In the genomic region with DNA sequence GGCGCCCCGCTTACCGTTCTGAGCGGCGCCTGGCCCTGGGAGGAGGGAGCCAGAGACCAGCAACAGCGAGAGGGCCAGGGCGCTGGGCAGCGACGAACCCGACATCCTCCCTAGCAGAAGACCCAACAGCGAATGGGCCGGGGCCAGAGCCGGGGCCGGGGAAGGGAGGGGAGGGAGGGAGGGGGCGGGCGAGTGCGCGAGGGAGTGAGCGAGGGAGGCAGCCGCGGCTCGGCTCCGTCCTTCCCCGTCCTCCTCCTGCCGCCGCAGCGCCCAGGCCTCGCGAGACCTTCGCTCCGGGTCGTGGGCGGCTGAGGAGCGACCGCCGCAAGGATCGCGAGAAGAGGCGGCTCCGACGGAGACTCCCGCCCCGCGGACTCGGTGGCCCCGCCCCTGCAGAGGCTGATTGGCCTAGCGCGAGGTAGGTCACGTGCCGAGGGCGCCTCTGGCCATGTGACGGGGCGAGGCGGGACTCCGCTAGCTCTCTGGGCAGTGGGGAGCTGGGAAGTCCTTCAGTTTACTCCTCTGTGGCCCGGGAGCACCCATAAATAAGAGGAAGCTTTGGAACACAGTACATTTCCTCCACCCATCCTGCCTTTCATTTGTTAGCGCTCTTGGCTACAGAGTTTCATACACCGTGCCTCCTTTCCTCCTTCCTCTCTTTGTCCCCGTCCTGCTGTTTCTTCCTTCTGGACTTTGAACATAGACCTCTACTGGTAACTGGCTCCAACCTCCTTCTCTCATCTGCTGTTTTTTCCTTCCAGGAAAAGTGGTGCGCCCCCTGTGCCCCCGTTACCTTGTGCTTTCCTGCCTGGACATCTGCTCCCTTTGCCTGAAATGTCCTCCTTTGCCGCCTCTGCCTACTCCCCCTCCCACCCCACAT, we compare ENCODE assay signal across 1 cellular context.
TF ChIP-seq lines count a peak whose summit lies in the region.

A gene (minus strand): TSS at position 279 of the 880 bp plus-strand sequence. CDS start 174 bp downstream, at position 105.

TF ChIP-seq in HepG2, 621 proteins besides CTCF, POLR2A, EP300 and RAD21 (continued from another document and continues in another):
- TF ChIP-seq, protein P1, sequence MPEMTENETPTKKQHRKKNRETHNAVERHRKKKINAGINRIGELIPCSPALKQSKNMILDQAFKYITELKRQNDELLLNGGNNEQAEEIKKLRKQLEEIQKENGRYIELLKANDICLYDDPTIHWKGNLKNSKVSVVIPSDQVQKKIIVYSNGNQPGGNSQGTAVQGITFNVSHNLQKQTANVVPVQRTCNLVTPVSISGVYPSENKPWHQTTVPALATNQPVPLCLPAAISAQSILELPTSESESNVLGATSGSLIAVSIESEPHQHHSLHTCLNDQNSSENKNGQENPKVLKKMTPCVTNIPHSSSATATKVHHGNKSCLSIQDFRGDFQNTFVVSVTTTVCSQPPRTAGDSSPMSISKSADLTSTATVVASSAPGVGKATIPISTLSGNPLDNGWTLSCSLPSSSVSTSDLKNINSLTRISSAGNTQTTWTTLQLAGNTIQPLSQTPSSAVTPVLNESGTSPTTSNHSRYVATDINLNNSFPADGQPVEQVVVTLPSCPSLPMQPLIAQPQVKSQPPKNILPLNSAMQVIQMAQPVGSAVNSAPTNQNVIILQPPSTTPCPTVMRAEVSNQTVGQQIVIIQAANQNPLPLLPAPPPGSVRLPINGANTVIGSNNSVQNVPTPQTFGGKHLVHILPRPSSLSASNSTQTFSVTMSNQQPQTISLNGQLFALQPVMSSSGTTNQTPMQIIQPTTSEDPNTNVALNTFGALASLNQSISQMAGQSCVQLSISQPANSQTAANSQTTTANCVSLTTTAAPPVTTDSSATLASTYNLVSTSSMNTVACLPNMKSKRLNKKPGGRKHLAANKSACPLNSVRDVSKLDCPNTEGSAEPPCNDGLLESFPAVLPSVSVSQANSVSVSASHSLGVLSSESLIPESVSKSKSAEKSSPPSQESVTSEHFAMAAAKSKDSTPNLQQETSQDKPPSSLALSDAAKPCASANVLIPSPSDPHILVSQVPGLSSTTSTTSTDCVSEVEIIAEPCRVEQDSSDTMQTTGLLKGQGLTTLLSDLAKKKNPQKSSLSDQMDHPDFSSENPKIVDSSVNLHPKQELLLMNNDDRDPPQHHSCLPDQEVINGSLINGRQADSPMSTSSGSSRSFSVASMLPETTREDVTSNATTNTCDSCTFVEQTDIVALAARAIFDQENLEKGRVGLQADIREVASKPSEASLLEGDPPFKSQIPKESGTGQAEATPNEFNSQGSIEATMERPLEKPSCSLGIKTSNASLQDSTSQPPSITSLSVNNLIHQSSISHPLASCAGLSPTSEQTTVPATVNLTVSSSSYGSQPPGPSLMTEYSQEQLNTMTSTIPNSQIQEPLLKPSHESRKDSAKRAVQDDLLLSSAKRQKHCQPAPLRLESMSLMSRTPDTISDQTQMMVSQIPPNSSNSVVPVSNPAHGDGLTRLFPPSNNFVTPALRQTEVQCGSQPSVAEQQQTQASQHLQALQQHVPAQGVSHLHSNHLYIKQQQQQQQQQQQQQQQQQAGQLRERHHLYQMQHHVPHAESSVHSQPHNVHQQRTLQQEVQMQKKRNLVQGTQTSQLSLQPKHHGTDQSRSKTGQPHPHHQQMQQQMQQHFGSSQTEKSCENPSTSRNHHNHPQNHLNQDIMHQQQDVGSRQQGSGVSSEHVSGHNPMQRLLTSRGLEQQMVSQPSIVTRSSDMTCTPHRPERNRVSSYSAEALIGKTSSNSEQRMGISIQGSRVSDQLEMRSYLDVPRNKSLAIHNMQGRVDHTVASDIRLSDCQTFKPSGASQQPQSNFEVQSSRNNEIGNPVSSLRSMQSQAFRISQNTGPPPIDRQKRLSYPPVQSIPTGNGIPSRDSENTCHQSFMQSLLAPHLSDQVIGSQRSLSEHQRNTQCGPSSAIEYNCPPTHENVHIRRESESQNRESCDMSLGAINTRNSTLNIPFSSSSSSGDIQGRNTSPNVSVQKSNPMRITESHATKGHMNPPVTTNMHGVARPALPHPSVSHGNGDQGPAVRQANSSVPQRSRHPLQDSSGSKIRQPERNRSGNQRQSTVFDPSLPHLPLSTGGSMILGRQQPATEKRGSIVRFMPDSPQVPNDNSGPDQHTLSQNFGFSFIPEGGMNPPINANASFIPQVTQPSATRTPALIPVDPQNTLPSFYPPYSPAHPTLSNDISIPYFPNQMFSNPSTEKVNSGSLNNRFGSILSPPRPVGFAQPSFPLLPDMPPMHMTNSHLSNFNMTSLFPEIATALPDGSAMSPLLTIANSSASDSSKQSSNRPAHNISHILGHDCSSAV (CRISPR knock-in tag; IDR thresholded peaks at IDR 0.05; ENCODE audit: borderline replicate concordance), result no peak
- no peak for TF ChIP-seq ISX (CRISPR knock-in tag; conservative IDR thresholded peaks at IDR 0.05)
- 0 out of 2 replicates have a peak, but pooled peaks have one; percentile 17 for TF ChIP-seq HOXA5 (CRISPR knock-in tag; IDR thresholded peaks at IDR 0.05)
- TF ChIP-seq, protein P2, sequence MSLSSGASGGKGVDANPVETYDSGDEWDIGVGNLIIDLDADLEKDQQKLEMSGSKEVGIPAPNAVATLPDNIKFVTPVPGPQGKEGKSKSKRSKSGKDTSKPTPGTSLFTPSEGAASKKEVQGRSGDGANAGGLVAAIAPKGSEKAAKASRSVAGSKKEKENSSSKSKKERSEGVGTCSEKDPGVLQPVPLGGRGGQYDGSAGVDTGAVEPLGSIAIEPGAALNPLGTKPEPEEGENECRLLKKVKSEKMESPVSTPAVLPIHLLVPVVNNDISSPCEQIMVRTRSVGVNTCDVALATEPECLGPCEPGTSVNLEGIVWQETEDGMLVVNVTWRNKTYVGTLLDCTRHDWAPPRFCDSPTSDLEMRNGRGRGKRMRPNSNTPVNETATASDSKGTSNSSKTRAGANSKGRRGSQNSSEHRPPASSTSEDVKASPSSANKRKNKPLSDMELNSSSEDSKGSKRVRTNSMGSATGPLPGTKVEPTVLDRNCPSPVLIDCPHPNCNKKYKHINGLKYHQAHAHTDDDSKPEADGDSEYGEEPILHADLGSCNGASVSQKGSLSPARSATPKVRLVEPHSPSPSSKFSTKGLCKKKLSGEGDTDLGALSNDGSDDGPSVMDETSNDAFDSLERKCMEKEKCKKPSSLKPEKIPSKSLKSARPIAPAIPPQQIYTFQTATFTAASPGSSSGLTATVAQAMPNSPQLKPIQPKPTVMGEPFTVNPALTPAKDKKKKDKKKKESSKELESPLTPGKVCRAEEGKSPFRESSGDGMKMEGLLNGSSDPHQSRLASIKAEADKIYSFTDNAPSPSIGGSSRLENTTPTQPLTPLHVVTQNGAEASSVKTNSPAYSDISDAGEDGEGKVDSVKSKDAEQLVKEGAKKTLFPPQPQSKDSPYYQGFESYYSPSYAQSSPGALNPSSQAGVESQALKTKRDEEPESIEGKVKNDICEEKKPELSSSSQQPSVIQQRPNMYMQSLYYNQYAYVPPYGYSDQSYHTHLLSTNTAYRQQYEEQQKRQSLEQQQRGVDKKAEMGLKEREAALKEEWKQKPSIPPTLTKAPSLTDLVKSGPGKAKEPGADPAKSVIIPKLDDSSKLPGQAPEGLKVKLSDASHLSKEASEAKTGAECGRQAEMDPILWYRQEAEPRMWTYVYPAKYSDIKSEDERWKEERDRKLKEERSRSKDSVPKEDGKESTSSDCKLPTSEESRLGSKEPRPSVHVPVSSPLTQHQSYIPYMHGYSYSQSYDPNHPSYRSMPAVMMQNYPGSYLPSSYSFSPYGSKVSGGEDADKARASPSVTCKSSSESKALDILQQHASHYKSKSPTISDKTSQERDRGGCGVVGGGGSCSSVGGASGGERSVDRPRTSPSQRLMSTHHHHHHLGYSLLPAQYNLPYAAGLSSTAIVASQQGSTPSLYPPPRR (CRISPR knock-in tag; IDR thresholded peaks at IDR 0.05; ENCODE audit: borderline replicate concordance), result peak; percentile 71
- TF ChIP-seq RXRB (CRISPR knock-in tag; IDR thresholded peaks at IDR 0.05; ENCODE audit: borderline replicate concordance), result no peak; the same call in 1 of the 2 replicates
- TF ChIP-seq, protein P3, sequence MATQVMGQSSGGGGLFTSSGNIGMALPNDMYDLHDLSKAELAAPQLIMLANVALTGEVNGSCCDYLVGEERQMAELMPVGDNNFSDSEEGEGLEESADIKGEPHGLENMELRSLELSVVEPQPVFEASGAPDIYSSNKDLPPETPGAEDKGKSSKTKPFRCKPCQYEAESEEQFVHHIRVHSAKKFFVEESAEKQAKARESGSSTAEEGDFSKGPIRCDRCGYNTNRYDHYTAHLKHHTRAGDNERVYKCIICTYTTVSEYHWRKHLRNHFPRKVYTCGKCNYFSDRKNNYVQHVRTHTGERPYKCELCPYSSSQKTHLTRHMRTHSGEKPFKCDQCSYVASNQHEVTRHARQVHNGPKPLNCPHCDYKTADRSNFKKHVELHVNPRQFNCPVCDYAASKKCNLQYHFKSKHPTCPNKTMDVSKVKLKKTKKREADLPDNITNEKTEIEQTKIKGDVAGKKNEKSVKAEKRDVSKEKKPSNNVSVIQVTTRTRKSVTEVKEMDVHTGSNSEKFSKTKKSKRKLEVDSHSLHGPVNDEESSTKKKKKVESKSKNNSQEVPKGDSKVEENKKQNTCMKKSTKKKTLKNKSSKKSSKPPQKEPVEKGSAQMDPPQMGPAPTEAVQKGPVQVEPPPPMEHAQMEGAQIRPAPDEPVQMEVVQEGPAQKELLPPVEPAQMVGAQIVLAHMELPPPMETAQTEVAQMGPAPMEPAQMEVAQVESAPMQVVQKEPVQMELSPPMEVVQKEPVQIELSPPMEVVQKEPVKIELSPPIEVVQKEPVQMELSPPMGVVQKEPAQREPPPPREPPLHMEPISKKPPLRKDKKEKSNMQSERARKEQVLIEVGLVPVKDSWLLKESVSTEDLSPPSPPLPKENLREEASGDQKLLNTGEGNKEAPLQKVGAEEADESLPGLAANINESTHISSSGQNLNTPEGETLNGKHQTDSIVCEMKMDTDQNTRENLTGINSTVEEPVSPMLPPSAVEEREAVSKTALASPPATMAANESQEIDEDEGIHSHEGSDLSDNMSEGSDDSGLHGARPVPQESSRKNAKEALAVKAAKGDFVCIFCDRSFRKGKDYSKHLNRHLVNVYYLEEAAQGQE (IDR thresholded peaks at IDR 0.05; ENCODE audit: borderline replicate concordance in 1 of 2, low read depth in 1 of 2, low read length in 2 of 2), result peak in 1 of 2 experiments; percentile 60; a peak in 1 of 4 replicates
- TF ChIP-seq NR2C2 (CRISPR knock-in tag; IDR thresholded peaks at IDR 0.05; ENCODE audit: borderline replicate concordance), result peak; percentile 43; the same call in 1 of the 2 replicates
- TF ChIP-seq, protein P4, sequence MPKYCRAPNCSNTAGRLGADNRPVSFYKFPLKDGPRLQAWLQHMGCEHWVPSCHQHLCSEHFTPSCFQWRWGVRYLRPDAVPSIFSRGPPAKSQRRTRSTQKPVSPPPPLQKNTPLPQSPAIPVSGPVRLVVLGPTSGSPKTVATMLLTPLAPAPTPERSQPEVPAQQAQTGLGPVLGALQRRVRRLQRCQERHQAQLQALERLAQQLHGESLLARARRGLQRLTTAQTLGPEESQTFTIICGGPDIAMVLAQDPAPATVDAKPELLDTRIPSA (CRISPR knock-in tag; IDR thresholded peaks at IDR 0.05; ENCODE audit: borderline replicate concordance), result peak; percentile 99
- no peak for TF ChIP-seq ZNF296 (CRISPR knock-in tag; conservative IDR thresholded peaks at IDR 0.05)
- no peak for TF ChIP-seq NFIB (CRISPR knock-in tag; IDR thresholded peaks at IDR 0.05; ENCODE audit: borderline replicate concordance)
- no peak for TF ChIP-seq SAFB2 (CRISPR knock-in tag; IDR thresholded peaks at IDR 0.05; ENCODE audit: borderline replicate concordance, low read depth)
- no peak for TF ChIP-seq ZNF446 (CRISPR knock-in tag; IDR thresholded peaks at IDR 0.05)
- TF ChIP-seq ZNF607 (CRISPR knock-in tag; IDR thresholded peaks at IDR 0.05; ENCODE audit: borderline replicate concordance), result peak; percentile 94; the same call in 1 of the 2 replicates
- peak; percentile 75; the same call in 1 of the 2 replicates for TF ChIP-seq ZNF224 (CRISPR knock-in tag; IDR thresholded peaks at IDR 0.05)
- TF ChIP-seq ZSCAN21 (CRISPR knock-in tag; IDR thresholded peaks at IDR 0.05; ENCODE audit: borderline replicate concordance), result peak; percentile 45; the same call in 1 of the 2 replicates
- TF ChIP-seq ZNF292 (CRISPR knock-in tag; IDR thresholded peaks at IDR 0.05; ENCODE audit: borderline replicate concordance, low read depth), result no peak
- TF ChIP-seq ZBTB42 (CRISPR knock-in tag; IDR thresholded peaks at IDR 0.05), result no peak
- no peak for TF ChIP-seq ZBTB7A (CRISPR knock-in tag; IDR thresholded peaks at IDR 0.05)
- TF ChIP-seq HOXD1 (CRISPR knock-in tag; IDR thresholded peaks at IDR 0.05), result no peak
- TF ChIP-seq HOXA3 (CRISPR knock-in tag; IDR thresholded peaks at IDR 0.05), result peak; percentile 55
- TF ChIP-seq CHCHD3 (CRISPR knock-in tag; IDR thresholded peaks at IDR 0.05), result no peak
- TF ChIP-seq, protein P5, sequence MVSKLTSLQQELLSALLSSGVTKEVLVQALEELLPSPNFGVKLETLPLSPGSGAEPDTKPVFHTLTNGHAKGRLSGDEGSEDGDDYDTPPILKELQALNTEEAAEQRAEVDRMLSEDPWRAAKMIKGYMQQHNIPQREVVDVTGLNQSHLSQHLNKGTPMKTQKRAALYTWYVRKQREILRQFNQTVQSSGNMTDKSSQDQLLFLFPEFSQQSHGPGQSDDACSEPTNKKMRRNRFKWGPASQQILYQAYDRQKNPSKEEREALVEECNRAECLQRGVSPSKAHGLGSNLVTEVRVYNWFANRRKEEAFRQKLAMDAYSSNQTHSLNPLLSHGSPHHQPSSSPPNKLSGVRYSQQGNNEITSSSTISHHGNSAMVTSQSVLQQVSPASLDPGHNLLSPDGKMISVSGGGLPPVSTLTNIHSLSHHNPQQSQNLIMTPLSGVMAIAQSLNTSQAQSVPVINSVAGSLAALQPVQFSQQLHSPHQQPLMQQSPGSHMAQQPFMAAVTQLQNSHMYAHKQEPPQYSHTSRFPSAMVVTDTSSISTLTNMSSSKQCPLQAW (CRISPR knock-in tag; IDR thresholded peaks at IDR 0.05), result peak; percentile 51; the same call in 1 of the 2 replicates
- TF ChIP-seq, protein P6, sequence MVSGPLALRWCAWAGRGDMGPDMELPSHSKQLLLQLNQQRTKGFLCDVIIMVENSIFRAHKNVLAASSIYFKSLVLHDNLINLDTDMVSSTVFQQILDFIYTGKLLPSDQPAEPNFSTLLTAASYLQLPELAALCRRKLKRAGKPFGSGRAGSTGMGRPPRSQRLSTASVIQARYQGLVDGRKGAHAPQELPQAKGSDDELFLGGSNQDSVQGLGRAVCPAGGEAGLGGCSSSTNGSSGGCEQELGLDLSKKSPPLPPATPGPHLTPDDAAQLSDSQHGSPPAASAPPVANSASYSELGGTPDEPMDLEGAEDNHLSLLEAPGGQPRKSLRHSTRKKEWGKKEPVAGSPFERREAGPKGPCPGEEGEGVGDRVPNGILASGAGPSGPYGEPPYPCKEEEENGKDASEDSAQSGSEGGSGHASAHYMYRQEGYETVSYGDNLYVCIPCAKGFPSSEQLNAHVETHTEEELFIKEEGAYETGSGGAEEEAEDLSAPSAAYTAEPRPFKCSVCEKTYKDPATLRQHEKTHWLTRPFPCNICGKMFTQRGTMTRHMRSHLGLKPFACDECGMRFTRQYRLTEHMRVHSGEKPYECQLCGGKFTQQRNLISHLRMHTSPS (CRISPR knock-in tag; IDR thresholded peaks at IDR 0.05; ENCODE audit: low read depth), result 0 out of 2 replicates have a peak, but pooled peaks have one; percentile 50
- TF ChIP-seq MAFK (conservative IDR thresholded peaks at IDR 0.05 in 1 of 2, IDR thresholded peaks at IDR 0.05 in 1 of 2; ENCODE audit: low read length in 2 of 2), result no peak
- TF ChIP-seq ZMYM2 (CRISPR knock-in tag; IDR thresholded peaks at IDR 0.05), result no peak
- TF ChIP-seq, protein P7, sequence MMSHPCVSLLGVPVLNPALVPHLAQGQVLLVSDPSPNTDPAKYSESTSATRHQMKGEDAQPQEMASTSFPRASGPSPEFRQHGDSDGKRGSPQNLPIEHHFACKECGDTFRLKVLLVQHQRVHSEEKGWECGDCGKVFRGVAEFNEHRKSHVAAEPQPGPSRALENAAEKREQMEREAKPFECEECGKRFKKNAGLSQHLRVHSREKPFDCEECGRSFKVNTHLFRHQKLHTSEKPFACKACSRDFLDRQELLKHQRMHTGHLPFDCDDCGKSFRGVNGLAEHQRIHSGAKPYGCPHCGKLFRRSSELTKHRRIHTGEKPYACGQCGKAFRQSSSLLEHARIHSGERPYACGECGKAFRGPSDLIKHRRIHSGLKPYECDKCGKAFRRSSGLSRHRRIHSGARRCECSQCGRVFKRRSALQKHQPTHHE (CRISPR knock-in tag; IDR thresholded peaks at IDR 0.05; ENCODE audit: borderline replicate concordance), result peak; percentile 83; the same call in 1 of the 2 replicates
- TF ChIP-seq ZNF777 (CRISPR knock-in tag; IDR thresholded peaks at IDR 0.05), result 0 out of 2 replicates have a peak, but pooled peaks have one; percentile 26
